In the genomic region with DNA sequence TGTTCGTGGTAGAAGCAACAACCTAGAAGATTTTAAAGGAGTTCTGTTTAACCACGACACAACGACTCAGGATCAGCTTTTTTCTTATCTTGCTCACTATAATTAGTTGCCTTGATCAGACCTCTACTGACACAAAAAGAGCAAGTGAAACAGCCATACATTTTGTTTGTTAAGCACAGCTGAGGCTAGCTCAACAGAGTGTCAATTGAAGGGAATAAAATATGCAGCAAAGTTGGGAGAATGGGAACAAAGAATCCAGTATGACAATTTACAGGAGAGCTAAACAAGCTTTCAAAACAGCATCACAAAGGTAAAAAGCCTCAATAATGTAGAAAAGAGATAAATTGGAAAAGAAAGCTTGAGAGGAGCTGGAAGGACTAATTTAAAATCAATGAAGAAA, we compare ENCODE assay signal across 25 cellular contexts. TPM values are rescaled to one million over a fixed set of nuclear protein-coding genes. Genes with fewer than 3 reads are reported as not detected.
A peak's percentile ranks its signal among the peaks of the same experiment; 100 is the strongest.
DNase-seq lines count a peak whose midpoint lies in the region; FAIRE-seq and TF ChIP-seq lines count a peak whose summit lies in the region.
"Had no signal": no experiment of that assay in that cellular context is flagged by ENCODE, and none has a peak within 500 bp of the region (broad histone marks: within the 10 kb centered on the region; RNA-seq: fewer than 3 reads in every experiment).

No MANE protein-coding gene starts in this region.

- H3K4me3 ChIP-seq in foreskin fibroblast (ENCODE audit: low read depth in 1 of 2, low read length in 2 of 2) (no peak overlapping the region), tibial artery (no peak overlapping the region)
- H3K4me3 ChIP-seq: GM23248, K562, MG63 had no signal

- peak overlapping the region; percentile 91 for H3K27ac ChIP-seq in caudate nucleus (ENCODE audit: low read depth, low read length)
- no peak overlapping the region for H3K27ac ChIP-seq in tibial artery
- H3K27ac ChIP-seq: GM23248 had no signal

- TF ChIP-seq CTCF in foreskin fibroblast (IDR thresholded peaks at IDR 0.05; ENCODE audit: low read depth, low read length) (no peak), tibial artery (IDR thresholded peaks at IDR 0.05) (no peak)

- intact Hi-C loops in head of caudate nucleus (cut with DNase I) (no loop called here), tibial artery (cut with DNase I; ENCODE audit: low total_unique reads) (no loop called here)

- H3K36me3 ChIP-seq in tibial artery = no peaks in the 10 kb centered on the region
- H3K36me3 ChIP-seq: MG63 had no signal

- DNase-seq in GM12892 (ENCODE audit: insufficient read length) (no peak), caudate nucleus (lab: John Stamatoyannopoulos, UW) (no peak), medulla oblongata (ENCODE audit: extremely low spot score) (peak; percentile 75), superior temporal gyrus (ENCODE audit: extremely low spot score) (peak; percentile 87), head of caudate nucleus (no peak), foreskin fibroblast (no peak), tibial artery (no peak)
- DNase-seq: C1 segment of cervical spinal cord; CD4-positive, alpha-beta memory T cell; COR-L47; GM23248; H7; MG63; NCI-H1105 treated with DMSO at 0.1 percent for 48 hours; NCI-H146; NCI-H1930; NCI-H2107; NCI-H524; NCI-H774; NK-92 treated with Interleukin-12 subunit alpha and Interleukin-12 subunit beta, amount 100 ng/mL, for 24 hours; Right ventricle myocardium superior; RPMI8226 had no signal

- TF ChIP-seq POLR2A in GM12892 (IDR thresholded peaks at IDR 0.05; ENCODE audit: low read depth, low read length) = no peak

- H3K9me3 ChIP-seq in tibial artery = no peaks in the 10 kb centered on the region
- H3K9me3 ChIP-seq: MG63 had no signal

- FAIRE-seq in GM12892 (lab: Jason Lieb, UNC) = peak; percentile 46
- FAIRE-seq: G401.6, HTR-8/SVneo, K562 had no signal

- no peaks in the 10 kb centered on the region for H3K4me1 ChIP-seq in tibial artery

- H3K27me3 ChIP-seq in tibial artery = no peaks in the 10 kb centered on the region
- H3K27me3 ChIP-seq: MG63 had no signal

RNA-seq across cellular contexts. Expression of gene HERPUD2, which starts 40.5 kb away (rescaled TPM):
- polyA plus RNA-seq in GM12892 (2012; ENCODE audit: missing spikeins) = 11.2 TPM

Comparison
In these comparisons a context has a peak if more than half of its experiments do, and no peak if none do; other contexts are left out.
1. DNase-seq: peak in medulla oblongata (single experiment) and superior temporal gyrus (single experiment); none in GM12892 (single experiment), caudate nucleus (0 of 61), head of caudate nucleus (0 of 42), foreskin fibroblast (0 of 2) and tibial artery (0 of 2).